1 cellular context compared by ENCODE assay signal in the genomic region with DNA sequence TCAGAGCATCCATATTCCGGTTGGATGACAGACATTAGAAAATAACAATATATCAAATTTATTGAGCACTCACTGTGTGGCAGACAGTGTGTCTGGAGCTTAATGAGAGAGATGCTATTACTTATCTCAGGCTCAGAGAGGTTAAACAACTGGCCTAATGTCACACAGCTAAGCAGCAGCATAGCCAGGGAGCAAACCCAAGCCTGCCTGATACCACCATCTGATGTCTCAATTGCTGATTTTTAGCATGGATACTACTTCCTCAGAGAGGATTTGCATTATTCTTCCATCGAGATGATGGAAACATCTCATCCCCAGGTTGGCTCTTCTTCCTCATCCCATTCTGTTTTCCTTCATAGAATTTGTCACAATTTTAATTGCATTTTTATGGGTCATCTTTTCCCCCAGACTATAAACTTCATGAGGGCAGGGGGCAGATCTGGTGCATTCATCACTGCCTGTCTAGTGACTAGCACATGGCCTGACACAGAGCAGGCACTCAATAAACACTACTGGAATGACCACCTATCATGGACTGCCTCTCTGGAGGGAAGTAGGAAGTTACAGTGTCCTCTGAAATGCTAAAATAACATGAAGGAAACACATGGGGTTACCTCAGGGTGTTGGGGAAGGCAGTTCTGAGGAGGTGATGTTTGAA.
TF ChIP-seq lines count a peak whose summit lies in the region.

No MANE protein-coding gene starts in this region.

TF ChIP-seq in K562, 482 proteins besides CTCF, POLR2A, EP300 and RAD21 (continued from another document):
- TF ChIP-seq, protein P1, sequence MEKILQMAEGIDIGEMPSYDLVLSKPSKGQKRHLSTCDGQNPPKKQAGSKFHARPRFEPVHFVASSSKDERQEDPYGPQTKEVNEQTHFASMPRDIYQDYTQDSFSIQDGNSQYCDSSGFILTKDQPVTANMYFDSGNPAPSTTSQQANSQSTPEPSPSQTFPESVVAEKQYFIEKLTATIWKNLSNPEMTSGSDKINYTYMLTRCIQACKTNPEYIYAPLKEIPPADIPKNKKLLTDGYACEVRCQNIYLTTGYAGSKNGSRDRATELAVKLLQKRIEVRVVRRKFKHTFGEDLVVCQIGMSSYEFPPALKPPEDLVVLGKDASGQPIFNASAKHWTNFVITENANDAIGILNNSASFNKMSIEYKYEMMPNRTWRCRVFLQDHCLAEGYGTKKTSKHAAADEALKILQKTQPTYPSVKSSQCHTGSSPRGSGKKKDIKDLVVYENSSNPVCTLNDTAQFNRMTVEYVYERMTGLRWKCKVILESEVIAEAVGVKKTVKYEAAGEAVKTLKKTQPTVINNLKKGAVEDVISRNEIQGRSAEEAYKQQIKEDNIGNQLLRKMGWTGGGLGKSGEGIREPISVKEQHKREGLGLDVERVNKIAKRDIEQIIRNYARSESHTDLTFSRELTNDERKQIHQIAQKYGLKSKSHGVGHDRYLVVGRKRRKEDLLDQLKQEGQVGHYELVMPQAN (IDR thresholded peaks at IDR 0.05; ENCODE audit: borderline replicate concordance), result no peak
